In genomic region chr5:148806520-148806931, GRCh38 we compare ENCODE assay signal across 22 cellular contexts. TPM values are rescaled to one million over a fixed set of nuclear protein-coding genes. Genes with fewer than 3 reads are reported as not detected.
DNase-seq lines count a peak whose midpoint lies in the region; ATAC-seq and TF ChIP-seq lines count a peak whose summit lies in the region.
"Had no signal": no experiment of that assay in that cellular context is flagged by ENCODE, and none has a peak within 500 bp of the region (broad histone marks: within the 10 kb centered on the region; RNA-seq: fewer than 3 reads in every experiment).

No MANE protein-coding gene starts in this region.

- H3K79me2 ChIP-seq in PC-3 (ENCODE audit: low read length) (no peaks in the 10 kb centered on the region), smooth muscle cell (ENCODE audit: low read depth) (no peaks in the 10 kb centered on the region)

- H2AFZ ChIP-seq in PC-3 (ENCODE audit: low read length) (peak overlapping the region; percentile 15), smooth muscle cell (ENCODE audit: low read depth) (no peak overlapping the region)

- peak overlapping the region; percentile 11; the same call in 1 of the 2 replicates for H3K4me2 ChIP-seq in PC-3 (ENCODE audit: low read length)
- peak overlapping the region; percentile 20 for H3K4me2 ChIP-seq in smooth muscle cell

- H3K27me3 ChIP-seq in cardiac muscle cell (no peaks in the 10 kb centered on the region), right atrium auricular region (no peaks in the 10 kb centered on the region), PC-3 (ENCODE audit: low read length) (no peaks in the 10 kb centered on the region), smooth muscle cell (ENCODE audit: low read depth) (no peaks in the 10 kb centered on the region)
- H3K27me3 ChIP-seq: brain microvascular endothelial cell had no signal

- no peak for DNase-seq in cardiac muscle cell (ENCODE audit: low read depth in 1 of 2, low spot score in 1 of 2)
- DNase-seq in right atrium auricular region (ENCODE audit: low spot score), result no peak
- DNase-seq in PC-3, result peak; percentile 57
- no peak for DNase-seq in left ventricle myocardium superior
- no peak for DNase-seq in smooth muscle cell (lab: John Stamatoyannopoulos, UW; ENCODE audit: unreplicated experiment)
- DNase-seq in NCI-H1436 treated with DMSO at 0.1 percent for 48 hours (lab: John Stamatoyannopoulos, UW), result no peak
- DNase-seq: ACHN; activated CD4-positive, CD25-positive, alpha-beta regulatory T cell; activated naive CD8-positive, alpha-beta T cell treated with anti-CD3 and anti-CD28 coated beads, Interleukin-2, amount 10 ng/mL, durations not matched to agents 7 days and 5 days; brain microvascular endothelial cell; CD8-positive, alpha-beta T cell; cortex of kidney; hippocampal formation; NCI-H1105 treated with DMSO at 0.1 percent for 48 hours; NCI-H2171; NCI-H526 treated with DMSO at 0.1 percent for 48 hours; nephron progenitor cell; OCI-M1; stimulated activated CD8-positive, alpha-beta memory T cell treated with anti-CD3 and anti-CD28 coated beads, Interleukin-4, amount 100 ng/mL, for 48 hours; T-helper 1 cell had no signal

- H3K27ac ChIP-seq in cardiac muscle cell (peak overlapping the region; percentile 90), right atrium auricular region (peak overlapping the region in 1 of 2 donors; percentile 80), PC-3 (ENCODE audit: low read length) (peak overlapping the region; percentile 21), smooth muscle cell (ENCODE audit: low read depth) (no peak overlapping the region)
- H3K27ac ChIP-seq: brain microvascular endothelial cell had no signal

- H3K9me2 ChIP-seq in PC-3 (replicated peaks; ENCODE audit: low read length), result no peaks in the 10 kb centered on the region

- no TSS peak for BruUV-seq in PC-3 (replicated peaks; lab: Mats Ljungman, UMichigan)

- H3K9me3 ChIP-seq in cardiac muscle cell (ENCODE audit: low read depth) (no peaks in the 10 kb centered on the region), right atrium auricular region (no peaks in the 10 kb centered on the region), PC-3 (ENCODE audit: low read length) (no peaks in the 10 kb centered on the region), smooth muscle cell (replicated peaks; ENCODE audit: low read depth) (no peaks in the 10 kb centered on the region)

- intact Hi-C loops in PC-3 (cut with micrococcal nuclease), result no loop called here
- intact Hi-C loops in left ventricle myocardium superior (cut with micrococcal nuclease), result loop anchor here (10.0 kb wide), 1 partner anchor 62 kb away; no protein-coding TSS in a partner anchor

- TF ChIP-seq CTCF in cardiac muscle cell (IDR thresholded peaks at IDR 0.05; ENCODE audit: low read depth, low read length), result no peak
- no peak for TF ChIP-seq CTCF in right atrium auricular region (IDR thresholded peaks at IDR 0.05)
- no peak for TF ChIP-seq CTCF in PC-3 (conservative IDR thresholded peaks at IDR 0.05; ENCODE audit: low read depth, low read length)
- no peak for TF ChIP-seq CTCF in smooth muscle cell (IDR thresholded peaks at IDR 0.05; ENCODE audit: borderline replicate concordance, insufficient read depth, poor library complexity, severe bottlenecking)

- no peaks in the 10 kb centered on the region for H4K20me1 ChIP-seq in PC-3 (ENCODE audit: low read length)
- H4K20me1 ChIP-seq in smooth muscle cell (ENCODE audit: low read depth), result no peaks in the 10 kb centered on the region

- H3K4me3 ChIP-seq in cardiac muscle cell (no peak overlapping the region), right atrium auricular region (no peak overlapping the region), PC-3 (ENCODE audit: low read length) (no peak overlapping the region), smooth muscle cell (no peak overlapping the region)

- POLR2A ChIA-PET in PC-3 (lab: Charles Lee; ENCODE audit: unreplicated experiment), result no interaction called here

- CTCF ChIA-PET in PC-3 (lab: Charles Lee), result no interaction called here

- WGBS in smooth muscle cell (ENCODE audit: low lambda C conversion rate), result 75% methylated on average over 4 of the region's 4 CpGs

- H3F3A ChIP-seq in PC-3 (ENCODE audit: low read length, unreplicated experiment) (no peaks in the 10 kb centered on the region), smooth muscle cell (ENCODE audit: low read depth) (peaks cover 22% of the 10 kb centered on the region)

- H3K9ac ChIP-seq in PC-3 (ENCODE audit: low read length) (no peak overlapping the region), smooth muscle cell (ENCODE audit: low read depth) (no peak overlapping the region)

- peaks cover 63% of the 10 kb centered on the region for H3K4me1 ChIP-seq in cardiac muscle cell (ENCODE audit: low read depth)
- H3K4me1 ChIP-seq in right atrium auricular region, result peaks cover 0 to 37% of the 10 kb centered on the region in 2 donors
- peaks cover 54% of the 10 kb centered on the region for H3K4me1 ChIP-seq in PC-3 (ENCODE audit: insufficient read depth, low read length)
- H3K4me1 ChIP-seq in smooth muscle cell (ENCODE audit: low read depth), result peaks cover 16% of the 10 kb centered on the region

- ATAC-seq in PC-3 (peak; percentile 56), left ventricle myocardium superior (peak; percentile 18), HG02798 (IDR thresholded peaks at IDR 0.05; ENCODE audit: poor library complexity, unreplicated experiment) (no peak), GM19452 (IDR thresholded peaks at IDR 0.05; ENCODE audit: unreplicated experiment) (no peak)
- ATAC-seq: CD8-positive, alpha-beta T cell had no signal

- H3K36me3 ChIP-seq in cardiac muscle cell (no peaks in the 10 kb centered on the region), right atrium auricular region (no peaks in the 10 kb centered on the region), PC-3 (ENCODE audit: low read depth, low read length) (no peaks in the 10 kb centered on the region), smooth muscle cell (ENCODE audit: low read depth) (no peaks in the 10 kb centered on the region)
- H3K36me3 ChIP-seq: brain microvascular endothelial cell had no signal

RNA-seq across cellular contexts. Expression of gene ADRB2, which starts 19.9 kb away (rescaled TPM):
- total RNA-seq in cardiac muscle cell (7.5 and 10.9 TPM in 2 replicates), right atrium auricular region (1 to 10 TPM; 7.3 to 7.7 TPM), PC-3 (2014; rRNA removed) (41.1 and 42.1 TPM in 2 replicates), left ventricle myocardium superior (5.4 TPM), smooth muscle cell (1.9 TPM in 2 replicates)
- polyA plus RNA-seq in cardiac muscle cell (7.3 and 12.9 TPM in 2 replicates), smooth muscle cell (1.7 and 1.9 TPM in 2 replicates)

Comparison
In these comparisons a context has a peak if more than half of its experiments do, and no peak if none do; other contexts are left out.
1. ATAC-seq: peak in PC-3 (single experiment) and left ventricle myocardium superior (single experiment); none in HG02798 (single experiment) and GM19452 (single experiment).